In genomic region chr2:37585982-37586621, GRCh38 we compare ENCODE assay signal across 8 cellular contexts.
A peak's percentile ranks its signal among the peaks of the same experiment; 100 is the strongest.
DNase-seq lines count a peak whose midpoint lies in the region; ATAC-seq and TF ChIP-seq lines count a peak whose summit lies in the region.

No MANE protein-coding gene starts in this region.

- TF ChIP-seq POLR2A in heart left ventricle (IDR thresholded peaks at IDR 0.05), result no peak

- H3K9me3 ChIP-seq in Panc1 (ENCODE audit: control insufficient read depth, insufficient read depth, low read depth, low read length) (no peaks in the 10 kb centered on the region), heart left ventricle (no peaks in the 10 kb centered on the region)

- no peak overlapping the region for H3K27ac ChIP-seq in Panc1 (ENCODE audit: low read length)
- peak overlapping the region in 4 of 12 donors; percentile 18 to 69 (median 32) for H3K27ac ChIP-seq in heart left ventricle

- BruUV-seq in Panc1 (replicated peaks; lab: Mats Ljungman, UMichigan), result no TSS peak

- DNase-seq in Panc1 (ENCODE audit: low read depth, low spot score) (no peak), heart left ventricle (peak in 3 of 5 donors; percentile 27 to 37 (median 35)), NCI-H345 treated with DMSO at 0.1 percent for 48 hours (lab: John Stamatoyannopoulos, UW; ENCODE audit: unreplicated experiment) (no peak), Kasumi-1 (lab: John Stamatoyannopoulos, UW) (no peak)
- peak; percentile 91 for DNase-seq in activated effector memory CD4-positive, alpha-beta T cell treated with anti-CD3 and anti-CD28 coated beads, Interleukin-2, amount 50 U/mL, for 16 hours
- DNase-seq in stimulated activated CD4-positive, alpha-beta T cell treated with anti-CD3 and anti-CD28 coated beads, Interleukin-1b, Interleukin-23, amount 100 ng/mL, for 4 hours (ENCODE audit: low read depth in 2 of 2), result peak; percentile 40 to 61

- TF ChIP-seq CTCF in Panc1 (IDR thresholded peaks at IDR 0.05), result no peak
- no peak for TF ChIP-seq CTCF in heart left ventricle (IDR thresholded peaks at IDR 0.05)

- in situ Hi-C loops in Panc1 (cut with HindIII; ENCODE audit: low pct_unique_long_range_greater_than_20kb, low sequenced_read_pairs), result no loop called here

- 36 to 46% (median 41%) methylated on average over 7 of the region's 7 CpGs for WGBS in heart left ventricle, 4 donors

- no peaks in the 10 kb centered on the region for H3K36me3 ChIP-seq in Panc1 (ENCODE audit: control insufficient read depth, insufficient read depth, low read length)
- H3K36me3 ChIP-seq in heart left ventricle, result no peaks in the 10 kb centered on the region

- H3K4me1 ChIP-seq in Panc1 (ENCODE audit: control insufficient read depth, insufficient read depth, low read length), result 0 out of 2 replicates have a peak, but pooled peaks cover 2% of the 10 kb centered on the region
- H3K4me1 ChIP-seq in heart left ventricle, result peaks cover 0 to 77% (median 38%) of the 10 kb centered on the region in 12 donors

- no peaks in the 10 kb centered on the region for H3K27me3 ChIP-seq in Panc1 (ENCODE audit: control insufficient read depth, insufficient read depth, low read length)
- H3K27me3 ChIP-seq in heart left ventricle, result no peaks in the 10 kb centered on the region

- CTCF ChIA-PET in Panc1 (lab: Charles Lee), result no interaction called here

- intact Hi-C loops in Panc1 (cut with micrococcal nuclease; ENCODE audit: unreplicated experiment) (no loop called here), heart left ventricle (cut with DNase I) (no loop called here)

- POLR2A ChIA-PET in Panc1 (lab: Charles Lee), result no interaction called here

- ATAC-seq in GM21515 (IDR thresholded peaks at IDR 0.05; ENCODE audit: unreplicated experiment) (peak; percentile 61), Panc1 (peak; percentile 75; the same call in 1 of the 2 replicates), heart left ventricle (peak in 3 of 4 donors; percentile 56 to 75 (median 60)), HG03139 (IDR thresholded peaks at IDR 0.05; ENCODE audit: unreplicated experiment) (no peak)

- H3K4me3 ChIP-seq in Panc1 (ENCODE audit: low read depth in 2 of 2, low read length in 2 of 2) (peak overlapping the region in 1 of 2 experiments; percentile 15; a peak in 1 of 4 replicates), heart left ventricle (peak overlapping the region in 1 of 12 donors; percentile 4)

Comparison
In these comparisons a context has a peak if more than half of its experiments do, and no peak if none do; other contexts are left out.
1. DNase-seq: peak in activated effector memory CD4-positive, alpha-beta T cell treated with anti-CD3 and anti-CD28 coated beads, Interleukin-2, amount 50 U/mL, for 16 hours (single experiment), heart left ventricle (3 of 5) and stimulated activated CD4-positive, alpha-beta T cell treated with anti-CD3 and anti-CD28 coated beads, Interleukin-1b, Interleukin-23, amount 100 ng/mL, for 4 hours (2 of 2); none in Panc1 (single experiment), NCI-H345 treated with DMSO at 0.1 percent for 48 hours (single experiment) and Kasumi-1 (0 of 2).